In genomic region chr6:9412951-9413559, GRCh38 we compare ENCODE assay signal across 8 cellular contexts.
DNase-seq lines count a peak whose midpoint lies in the region; TF ChIP-seq lines count a peak whose summit lies in the region.
"Had no signal": no experiment of that assay in that cellular context is flagged by ENCODE, and none has a peak within 500 bp of the region (broad histone marks: within the 10 kb centered on the region; RNA-seq: fewer than 3 reads in every experiment).

No MANE protein-coding gene starts in this region.

- H3K27me3 Mint-ChIP-seq in HFFc6 (ENCODE audit: insufficient read depth), result no peaks in the 10 kb centered on the region

- DNase-seq in HFFc6 (no peak), NCI-H2171 (lab: John Stamatoyannopoulos, UW) (peak; percentile 10), mammary epithelial cell (peak; percentile 19), osteoblast (ENCODE audit: insufficient read length, low spot score, missing footprints) (no peak), inferior parietal cortex (ENCODE audit: extremely low spot score) (no peak), cerebellar nuclear complex (lab: John Stamatoyannopoulos, UW) (no peak)

- H3K79me2 ChIP-seq in mammary epithelial cell (ENCODE audit: insufficient read depth, low read length) (no peaks in the 10 kb centered on the region), osteoblast (ENCODE audit: insufficient read depth, low read length) (no peaks in the 10 kb centered on the region)

- H3K27ac ChIP-seq in mammary epithelial cell (ENCODE audit: insufficient read depth, low read depth, low read length) (no peak overlapping the region), osteoblast (ENCODE audit: low read depth, low read length) (no peak overlapping the region)
- H3K27ac ChIP-seq: VCaP had no signal

- dilution Hi-C loops in mammary epithelial cell (cut with HindIII; ENCODE audit: low sequenced_read_pairs), result no loop called here

- no peak overlapping the region for H3K4me2 ChIP-seq in mammary epithelial cell (ENCODE audit: insufficient read depth, low read depth, low read length)
- H3K4me2 ChIP-seq in osteoblast (ENCODE audit: insufficient read depth, low read length), result no peak overlapping the region

- CTCF ChIA-PET in mammary epithelial cell (lab: Charles Lee; ENCODE audit: low non-redundant PET), result interaction anchor here (0.6 to 0.7 kb wide), 3 partner anchors 109 to 438 kb away, joined by 3 to 7 read pairs (median 4); no protein-coding TSS in a partner anchor

- peak; percentile 55 for TF ChIP-seq CTCF in GM12872 (IDR thresholded peaks at IDR 0.05; ENCODE audit: insufficient read depth, low read depth, low read length)
- peak; percentile 78 for TF ChIP-seq CTCF in HFFc6 (IDR thresholded peaks at IDR 0.05)
- TF ChIP-seq CTCF in mammary epithelial cell (conservative IDR thresholded peaks at IDR 0.05 in 1 of 2, IDR thresholded peaks at IDR 0.05 in 1 of 2; ENCODE audit: extremely low read depth in 1 of 2, insufficient read depth in 1 of 2, low read depth in 1 of 2, low read length in 2 of 2), result peak; percentile 69 to 72
- peak; percentile 25 for TF ChIP-seq CTCF in osteoblast (IDR thresholded peaks at IDR 0.05; ENCODE audit: extremely low read depth, low read depth, low read length)

- in situ Hi-C loops in mammary epithelial cell (cut with MboI; ENCODE audit: low sequenced_read_pairs in 2 of 2), result loop anchor here in 1 of 2 donors (25.0 kb wide), 1 partner anchor 1024 kb away; no protein-coding TSS in a partner anchor

- no peak overlapping the region for H3K27ac Mint-ChIP-seq in HFFc6

- H3K27me3 ChIP-seq in mammary epithelial cell (ENCODE audit: insufficient read depth, low read length) (no peaks in the 10 kb centered on the region), osteoblast (ENCODE audit: insufficient read depth, low read length) (no peaks in the 10 kb centered on the region)

- intact Hi-C loops in mammary epithelial cell (cut with micrococcal nuclease), result loop anchor here (1.0 to 5.0 kb wide), 3 partner anchors 162 to 1014 kb away; no protein-coding TSS in a partner anchor

- no peaks in the 10 kb centered on the region for H3K36me3 ChIP-seq in mammary epithelial cell (ENCODE audit: insufficient read depth, low read length)
- H3K36me3 ChIP-seq in osteoblast (ENCODE audit: insufficient read depth, low read length), result no peaks in the 10 kb centered on the region

- H3K4me1 ChIP-seq in mammary epithelial cell (ENCODE audit: insufficient read depth, low read length) (no peaks in the 10 kb centered on the region), osteoblast (ENCODE audit: insufficient read depth, low read length) (no peaks in the 10 kb centered on the region)

- H3K9ac ChIP-seq in mammary epithelial cell (ENCODE audit: insufficient read depth, low read length), result no peak overlapping the region

- H3K9me3 Mint-ChIP-seq in HFFc6, result no peaks in the 10 kb centered on the region

- H4K20me1 ChIP-seq in mammary epithelial cell (ENCODE audit: insufficient read depth, low read length) (no peaks in the 10 kb centered on the region), osteoblast (ENCODE audit: insufficient read depth, low read length) (no peaks in the 10 kb centered on the region)

- no peak overlapping the region for H3K4me3 ChIP-seq in mammary epithelial cell (replicated peaks in 1 of 3; ENCODE audit: insufficient read depth in 1 of 3, low read depth in 2 of 3, low read length in 3 of 3)
- H3K4me3 ChIP-seq in osteoblast (ENCODE audit: insufficient read depth, low read length), result no peak overlapping the region

- no peaks in the 10 kb centered on the region for H3K36me3 Mint-ChIP-seq in HFFc6 (ENCODE audit: low read depth)

- peaks cover 23% of the 10 kb centered on the region for H3K4me1 Mint-ChIP-seq in HFFc6 (ENCODE audit: low read depth)

- H2AFZ ChIP-seq in mammary epithelial cell (ENCODE audit: low read depth, low read length) (no peak overlapping the region), osteoblast (ENCODE audit: low read length) (no peak overlapping the region)

- H3K9me3 ChIP-seq in mammary epithelial cell (replicated peaks; ENCODE audit: insufficient read depth, low read length), result no peaks in the 10 kb centered on the region
- no peaks in the 10 kb centered on the region for H3K9me3 ChIP-seq in osteoblast (ENCODE audit: low read depth, low read length)

- WGBS in mammary epithelial cell (ENCODE audit: low coverage, missing lambda C conversion rate), result 10% methylated on average over 4 of the region's 5 CpGs

- BruUV-seq in mammary epithelial cell (replicated peaks; lab: Mats Ljungman, UMichigan), result no TSS peak

- H3K4me3 Mint-ChIP-seq in HFFc6, result no peak overlapping the region

Comparison
In these comparisons a context has a peak if more than half of its experiments do, and no peak if none do; other contexts are left out.
1. CTCF ChIP-seq: peak in every context shown above with its lines; median percentile 78 in HFFc6; 70 in mammary epithelial cell; 55 in GM12872; 25 in osteoblast.
2. DNase-seq: peak in NCI-H2171 (single experiment) and mammary epithelial cell (single experiment); none in HFFc6 (single experiment), osteoblast (single experiment), inferior parietal cortex (single experiment) and cerebellar nuclear complex (0 of 2).